Comparison of ENCODE assay signal across 8 cellular contexts in genomic region chrX:72276478-72276953, GRCh38. TPM values are rescaled to one million over a fixed set of nuclear protein-coding genes. Genes with fewer than 3 reads are reported as not detected.
DNase-seq lines count a peak whose midpoint lies in the region; TF ChIP-seq lines count a peak whose summit lies in the region.

No MANE protein-coding gene starts in this region.

- peak overlapping the region; percentile 99 for H3K4me3 ChIP-seq in NB4 (ENCODE audit: low read depth, low read length)
- peak overlapping the region; percentile 46 to 49 for H3K4me3 ChIP-seq in prostate gland

- H3K36me3 Mint-ChIP-seq in activated CD4-positive, alpha-beta T cell treated with anti-CD3 and anti-CD28 coated beads, Interleukin-2, amount 10 ng/mL, durations not matched to agents 7 days and 5 days (ENCODE audit: low read depth) = peaks cover 41% of the 10 kb centered on the region

- H3K9me3 ChIP-seq in prostate gland = no peaks in the 10 kb centered on the region

- no peaks in the 10 kb centered on the region for H3K36me3 ChIP-seq in prostate gland

- no peaks in the 10 kb centered on the region for H3K27me3 ChIP-seq in prostate gland (replicated peaks; ENCODE audit: insufficient read depth)

- H3K9me3 Mint-ChIP-seq in activated CD4-positive, alpha-beta T cell treated with anti-CD3 and anti-CD28 coated beads, Interleukin-2, amount 10 ng/mL, durations not matched to agents 7 days and 5 days = no peaks in the 10 kb centered on the region

- H3K4me1 ChIP-seq in prostate gland (replicated peaks) = no peaks in the 10 kb centered on the region

- H3K27me3 Mint-ChIP-seq in activated CD4-positive, alpha-beta T cell treated with anti-CD3 and anti-CD28 coated beads, Interleukin-2, amount 10 ng/mL, durations not matched to agents 7 days and 5 days = peaks cover 14% of the 10 kb centered on the region

- peaks cover 51% of the 10 kb centered on the region for H3K4me1 Mint-ChIP-seq in activated CD4-positive, alpha-beta T cell treated with anti-CD3 and anti-CD28 coated beads, Interleukin-2, amount 10 ng/mL, durations not matched to agents 7 days and 5 days

- intact Hi-C loops in prostate gland (cut with DNase I) = no loop called here

- POLR2A ChIA-PET in activated CD4-positive, alpha-beta T cell treated with anti-CD3 and anti-CD28 coated beads, Interleukin-2, amount 10 ng/mL, durations not matched to agents 7 days and 5 days (lab: Charles Lee) = interaction anchor here (0.6 kb wide), 1 partner anchor 358 kb away, joined by 6 read pairs; no protein-coding TSS in a partner anchor

- CTCF ChIA-PET in activated CD4-positive, alpha-beta T cell treated with anti-CD3 and anti-CD28 coated beads, Interleukin-2, amount 10 ng/mL, durations not matched to agents 7 days and 5 days (lab: Charles Lee) = interaction anchor here (0.6 to 4.9 kb wide), 19 partner anchors 9 to 377 kb away, joined by 3 to 35 read pairs (median 4); partner anchors contain the start of genes PIN4 and RTL5

- TF ChIP-seq CTCF in NB4 (IDR thresholded peaks at IDR 0.05; ENCODE audit: low read depth, low read length) = no peak
- TF ChIP-seq CTCF in prostate gland (IDR thresholded peaks at IDR 0.05) = no peak

- peak overlapping the region; percentile 88 for H3K27ac Mint-ChIP-seq in activated CD4-positive, alpha-beta T cell treated with anti-CD3 and anti-CD28 coated beads, Interleukin-2, amount 10 ng/mL, durations not matched to agents 7 days and 5 days

- TF ChIP-seq POLR2A in NB4 (IDR thresholded peaks at IDR 0.05; ENCODE audit: extremely low read depth, insufficient read length) (no peak), prostate gland (IDR thresholded peaks at IDR 0.05) (no peak)

- WGBS in prostate gland = under 1% methylated on average over 11 of the region's 18 CpGs

- H3K27ac ChIP-seq in epithelial cell of prostate (peak overlapping the region; percentile 83), prostate gland (peak overlapping the region; percentile 73 to 77)

- peak overlapping the region; percentile 81 for H3K4me3 Mint-ChIP-seq in activated CD4-positive, alpha-beta T cell treated with anti-CD3 and anti-CD28 coated beads, Interleukin-2, amount 10 ng/mL, durations not matched to agents 7 days and 5 days

- no peak for DNase-seq in activated CD4-positive, alpha-beta T cell treated with anti-CD3 and anti-CD28 coated beads, Interleukin-2, amount 10 ng/mL, durations not matched to agents 7 days and 5 days
- no peak for DNase-seq in activated CD4-positive, alpha-beta T cell treated with anti-CD3 and anti-CD28 coated beads, Interleukin-2, amount 50 U/mL, for 4 hours
- no peak for DNase-seq in NB4 (ENCODE audit: low read depth)
- DNase-seq in epithelial cell of prostate (ENCODE audit: low read depth, low spot score) = no peak
- no peak for DNase-seq in prostate gland (ENCODE audit: low spot score)
- DNase-seq in midbrain (lab: John Stamatoyannopoulos, UW) = no peak
- no peak for DNase-seq in SK-N-DZ (ENCODE audit: low spot score)
- DNase-seq in ecto neural progenitor cell (ENCODE audit: low spot score) = no peak

RNA-seq across cellular contexts. Expression of gene RPS4X, which starts 0.5 kb away (rescaled TPM):
- total RNA-seq in activated CD4-positive, alpha-beta T cell treated with anti-CD3 and anti-CD28 coated beads, Interleukin-2, amount 10 ng/mL, durations not matched to agents 7 days and 5 days = 100 to 1,000 TPM; 937 to 973 TPM
- total RNA-seq in prostate gland = 1,000 to 10,000 TPM in 1 of 2 donors, 100 to 1,000 TPM in 1; 662 to 1,180 TPM
- 1,649 and 1,908 TPM in 2 replicates for polyA plus RNA-seq in SK-N-DZ (2014; cell fraction: cytosol; rRNA removed)
- 821 and 1,107 TPM in 2 replicates for polyA plus RNA-seq in SK-N-DZ (2014; cell fraction: nucleus; rRNA removed)

RNA-seq across cellular contexts. Expression of gene CITED1, which starts 29.2 kb away (rescaled TPM):
- total RNA-seq in activated CD4-positive, alpha-beta T cell treated with anti-CD3 and anti-CD28 coated beads, Interleukin-2, amount 10 ng/mL, durations not matched to agents 7 days and 5 days = not detected
- 100 to 1,000 TPM in 1 of 2 donors, 10 to 100 TPM in 1; 20.1 to 552 TPM for total RNA-seq in prostate gland
- polyA plus RNA-seq in SK-N-DZ (2014; cell fraction: cytosol; rRNA removed) = 10.4 and 16.1 TPM in 2 replicates
- 10.5 and 17.8 TPM in 2 replicates for polyA plus RNA-seq in SK-N-DZ (2014; cell fraction: nucleus; rRNA removed)

RNA-seq across cellular contexts. Expression of gene ERCC6L, which starts 37.7 kb away (rescaled TPM):
- total RNA-seq in activated CD4-positive, alpha-beta T cell treated with anti-CD3 and anti-CD28 coated beads, Interleukin-2, amount 10 ng/mL, durations not matched to agents 7 days and 5 days = 10 to 100 TPM; 12.0 to 12.7 TPM
- total RNA-seq in prostate gland = under 1 TPM; 0.59 to 0.85 TPM
- 3.8 and 4.6 TPM in 2 replicates for polyA plus RNA-seq in SK-N-DZ (2014; cell fraction: cytosol; rRNA removed)
- polyA plus RNA-seq in SK-N-DZ (2014; cell fraction: nucleus; rRNA removed) = 2.4 TPM in 2 replicates

Comparison
In these comparisons a context has a peak if more than half of its experiments do, and no peak if none do; other contexts are left out.
1. RNA of gene CITED1, which starts 29.2 kb away (total RNA-seq): 20.1 to 552 TPM in prostate gland; not detected in activated CD4-positive, alpha-beta T cell treated with anti-CD3 and anti-CD28 coated beads, Interleukin-2, amount 10 ng/mL, durations not matched to agents 7 days and 5 days; every median in the first group is over 10 times any median in the second.
2. RNA of gene ERCC6L, which starts 37.7 kb away (total RNA-seq): 12.0 to 12.7 TPM in activated CD4-positive, alpha-beta T cell treated with anti-CD3 and anti-CD28 coated beads, Interleukin-2, amount 10 ng/mL, durations not matched to agents 7 days and 5 days; 0.59 to 0.85 TPM in prostate gland; every median in the first group is over 4 times any median in the second.